In the genomic region with DNA sequence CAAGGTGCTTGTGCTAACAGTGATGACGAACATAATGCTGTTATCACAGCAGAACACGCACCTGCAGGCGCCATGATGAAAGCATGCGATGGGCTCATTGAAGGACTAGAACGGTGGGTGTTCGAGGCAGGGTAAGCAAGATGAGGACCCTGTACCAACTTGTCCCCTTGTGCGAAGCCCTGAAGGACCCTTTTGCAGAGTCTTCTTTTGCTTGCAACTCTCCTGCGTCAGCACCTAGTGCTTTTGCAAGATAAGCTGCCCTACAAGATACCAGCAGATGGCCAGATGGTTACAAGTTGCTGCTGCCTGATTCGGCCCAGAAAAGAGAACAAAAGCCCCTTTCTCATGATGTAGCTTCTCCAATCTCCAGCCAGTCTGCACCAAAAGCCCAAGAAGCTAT, we compare ENCODE assay signal across 17 cellular contexts.
"Had no signal": no experiment of that assay in that cellular context is flagged by ENCODE, and none has a peak within 500 bp of the region (broad histone marks: within the 10 kb centered on the region; RNA-seq: fewer than 3 reads in every experiment).

No MANE protein-coding gene starts in this region.

- DNase-seq: cortex of kidney; effector memory CD4-positive, alpha-beta T cell; esophagus squamous epithelium; foreskin fibroblast; immature natural killer cell; left lung; mesendoderm; naive thymus-derived CD4-positive, alpha-beta T cell; nephron progenitor cell; psoas muscle; retina; spleen; stimulated activated CD4-positive, alpha-beta T cell treated with anti-CD3 and anti-CD28 coated beads, Interleukin-4, amount 100 ng/mL, for 4 hours; stimulated activated naive B cell treated with anti-CD40 and anti-IgM and Interleukin-4, amounts not matched to agents 10 μg/mL and 1 μg/mL and 100 μg/mL, for 72 hours; stimulated activated naive CD8-positive, alpha-beta T cell treated with anti-CD3 and anti-CD28 coated beads, Interleukin-15, amount 100 ng/mL, for 72 hours; transverse colon had no signal

- ATAC-seq: left lung; naive thymus-derived CD4-positive, alpha-beta T cell; psoas muscle; right lobe of liver; stimulated activated naive B cell treated with anti-CD40 and anti-IgM and Interleukin-4, amounts not matched to agents 10 μg/mL and 1 μg/mL and 100 μg/mL, for 72 hours; stimulated activated naive CD8-positive, alpha-beta T cell treated with anti-CD3 and anti-CD28 coated beads, Interleukin-15, amount 100 ng/mL, for 72 hours had no signal
